In the genomic region with DNA sequence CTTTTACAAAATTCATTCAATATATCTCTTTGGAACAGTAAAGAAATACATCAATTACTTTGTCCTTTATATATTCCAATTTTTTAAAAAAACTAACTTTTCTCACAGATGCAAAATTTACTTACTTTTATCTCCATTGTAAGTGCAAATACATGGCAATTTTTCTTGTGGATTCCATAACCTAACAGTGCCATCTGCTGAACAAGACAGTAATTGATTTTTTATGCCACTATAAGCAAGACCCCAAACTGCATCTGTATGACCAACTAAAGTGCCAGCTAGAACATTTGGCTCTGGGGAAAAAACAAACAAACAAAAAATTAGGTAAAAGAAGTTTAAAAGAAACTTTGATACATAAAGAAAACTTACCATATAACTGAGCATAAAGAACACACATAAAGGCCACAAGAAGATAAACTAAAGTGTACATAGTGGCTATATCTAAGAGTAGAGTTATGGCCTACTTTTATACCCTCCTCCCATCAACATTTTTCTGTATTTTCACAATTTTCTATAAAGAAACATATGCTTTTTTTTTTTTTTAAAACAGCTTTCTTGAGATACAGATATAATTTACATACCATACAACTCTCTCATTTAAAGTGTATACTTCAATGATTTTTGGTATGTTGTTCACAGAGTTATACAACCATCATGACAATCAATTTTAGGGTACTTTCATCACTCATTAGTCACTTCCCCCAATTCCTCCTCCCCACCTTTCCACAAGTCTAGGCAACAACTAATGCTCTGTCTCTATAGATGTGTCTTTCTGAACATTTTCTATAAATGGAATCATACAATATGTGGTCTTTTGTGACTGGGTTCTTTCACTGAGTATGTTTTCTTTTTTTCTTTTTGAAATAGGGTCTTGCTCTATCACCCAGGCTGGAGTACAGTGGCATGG, we compare ENCODE assay signal across 8 cellular contexts. TPM values are rescaled to one million over a fixed set of nuclear protein-coding genes. Genes with fewer than 3 reads are reported as not detected.
A peak's percentile ranks its signal among the peaks of the same experiment; 100 is the strongest.
DNase-seq lines count a peak whose midpoint lies in the region; ATAC-seq and TF ChIP-seq lines count a peak whose summit lies in the region.

No MANE protein-coding gene starts in this region.

- no peaks in the 10 kb centered on the region for H3K4me1 ChIP-seq in liver (ENCODE audit: control insufficient read depth in 4 of 4, insufficient read depth in 4 of 4, low read length in 3 of 4)

- H3K27me3 ChIP-seq in HL-60 (ENCODE audit: insufficient read depth, poor library complexity, severe bottlenecking): no peaks in the 10 kb centered on the region
- no peaks in the 10 kb centered on the region for H3K27me3 ChIP-seq in WERI-Rb-1 (ENCODE audit: insufficient read depth, low read depth, severe bottlenecking)
- no peaks in the 10 kb centered on the region for H3K27me3 ChIP-seq in liver (ENCODE audit: control insufficient read depth in 4 of 4, insufficient read depth in 4 of 4, low read length in 3 of 4)

- TF ChIP-seq CTCF in HL-60 (IDR thresholded peaks at IDR 0.05; ENCODE audit: insufficient read depth, low read length) (no peak), WERI-Rb-1 (IDR thresholded peaks at IDR 0.05; ENCODE audit: low read depth, low read length) (0 out of 2 replicates have a peak, but pooled peaks have one; percentile 11), liver (IDR thresholded peaks at IDR 0.05; ENCODE audit: low read depth, low read length, missing input control) (peak; percentile 7)

- ATAC-seq in HG02571 (IDR thresholded peaks at IDR 0.05; ENCODE audit: unreplicated experiment) (no peak), GM21360 (IDR thresholded peaks at IDR 0.05; ENCODE audit: unreplicated experiment) (no peak)

- peak; percentile 70 for TF ChIP-seq RAD21 in liver (IDR thresholded peaks at IDR 0.05)

- DNase-seq in DMS114 treated with DMSO at 0.1 percent for 48 hours (lab: John Stamatoyannopoulos, UW; ENCODE audit: unreplicated experiment): peak; percentile 23
- peak; percentile 4 to 5 for DNase-seq in HL-60 (ENCODE audit: low read depth in 1 of 2, low spot score in 1 of 2)
- no peak for DNase-seq in WERI-Rb-1
- DNase-seq in C1 segment of cervical spinal cord (lab: John Stamatoyannopoulos, UW): no peak
- no peak for DNase-seq in COLO668 (lab: John Stamatoyannopoulos, UW; ENCODE audit: unreplicated experiment)

- no peaks in the 10 kb centered on the region for H3K9me3 ChIP-seq in WERI-Rb-1 (ENCODE audit: severe bottlenecking)
- no peaks in the 10 kb centered on the region for H3K9me3 ChIP-seq in liver (ENCODE audit: control insufficient read depth in 4 of 4, low read length in 3 of 4)

- H3K27ac ChIP-seq in HL-60 (replicated peaks) (no peak overlapping the region), WERI-Rb-1 (no peak overlapping the region), liver (ENCODE audit: low read depth in 1 of 2, low read length in 2 of 2) (no peak overlapping the region)

- H3K9ac ChIP-seq in liver (ENCODE audit: low read depth in 1 of 2, low read length in 2 of 2): no peak overlapping the region

- H3K4me3 ChIP-seq in HL-60 (replicated peaks; ENCODE audit: insufficient read depth, low read length) (no peak overlapping the region), WERI-Rb-1 (ENCODE audit: low read depth, low read length) (no peak overlapping the region), liver (ENCODE audit: low read depth in 1 of 3, low read length in 3 of 3) (no peak overlapping the region)

- H3K36me3 ChIP-seq in WERI-Rb-1: peaks cover 46% of the 10 kb centered on the region
- peaks cover 4 to 52% (median 39%) of the 10 kb centered on the region in 4 donors for H3K36me3 ChIP-seq in liver (ENCODE audit: control insufficient read depth in 4 of 4, insufficient read depth in 3 of 4, low read depth in 1 of 4, low read length in 3 of 4)

TF ChIP-seq in liver, 16 proteins besides CTCF, POLR2A, EP300 and RAD21:
- TF ChIP-seq TAF1 (conservative IDR thresholded peaks at IDR 0.05) (no peak), HNF4A (conservative IDR thresholded peaks at IDR 0.05) (no peak), YY1 (IDR thresholded peaks at IDR 0.05) (no peak), FOXA2 (IDR thresholded peaks at IDR 0.05) (no peak), GABPA (IDR thresholded peaks at IDR 0.05 in 1 of 2, conservative IDR thresholded peaks at IDR 0.05 in 1 of 2) (no peak), RXRA (IDR thresholded peaks at IDR 0.05) (no peak), FOXA1 (IDR thresholded peaks at IDR 0.05) (no peak), EGR1 (IDR thresholded peaks at IDR 0.05; ENCODE audit: low read depth in 2 of 2) (no peak), SP1 (IDR thresholded peaks at IDR 0.05) (no peak), NR2F2 (IDR thresholded peaks at IDR 0.05) (no peak), JUND (IDR thresholded peaks at IDR 0.05) (no peak), HNF4G (IDR thresholded peaks at IDR 0.05) (no peak)
- TF ChIP-seq, protein P1, sequence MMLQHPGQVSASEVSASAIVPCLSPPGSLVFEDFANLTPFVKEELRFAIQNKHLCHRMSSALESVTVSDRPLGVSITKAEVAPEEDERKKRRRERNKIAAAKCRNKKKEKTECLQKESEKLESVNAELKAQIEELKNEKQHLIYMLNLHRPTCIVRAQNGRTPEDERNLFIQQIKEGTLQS (IDR thresholded peaks at IDR 0.05): no peak
- TF ChIP-seq, protein P2, sequence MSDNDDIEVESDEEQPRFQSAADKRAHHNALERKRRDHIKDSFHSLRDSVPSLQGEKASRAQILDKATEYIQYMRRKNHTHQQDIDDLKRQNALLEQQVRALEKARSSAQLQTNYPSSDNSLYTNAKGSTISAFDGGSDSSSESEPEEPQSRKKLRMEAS (IDR thresholded peaks at IDR 0.05): no peak
- TF ChIP-seq, protein P3, sequence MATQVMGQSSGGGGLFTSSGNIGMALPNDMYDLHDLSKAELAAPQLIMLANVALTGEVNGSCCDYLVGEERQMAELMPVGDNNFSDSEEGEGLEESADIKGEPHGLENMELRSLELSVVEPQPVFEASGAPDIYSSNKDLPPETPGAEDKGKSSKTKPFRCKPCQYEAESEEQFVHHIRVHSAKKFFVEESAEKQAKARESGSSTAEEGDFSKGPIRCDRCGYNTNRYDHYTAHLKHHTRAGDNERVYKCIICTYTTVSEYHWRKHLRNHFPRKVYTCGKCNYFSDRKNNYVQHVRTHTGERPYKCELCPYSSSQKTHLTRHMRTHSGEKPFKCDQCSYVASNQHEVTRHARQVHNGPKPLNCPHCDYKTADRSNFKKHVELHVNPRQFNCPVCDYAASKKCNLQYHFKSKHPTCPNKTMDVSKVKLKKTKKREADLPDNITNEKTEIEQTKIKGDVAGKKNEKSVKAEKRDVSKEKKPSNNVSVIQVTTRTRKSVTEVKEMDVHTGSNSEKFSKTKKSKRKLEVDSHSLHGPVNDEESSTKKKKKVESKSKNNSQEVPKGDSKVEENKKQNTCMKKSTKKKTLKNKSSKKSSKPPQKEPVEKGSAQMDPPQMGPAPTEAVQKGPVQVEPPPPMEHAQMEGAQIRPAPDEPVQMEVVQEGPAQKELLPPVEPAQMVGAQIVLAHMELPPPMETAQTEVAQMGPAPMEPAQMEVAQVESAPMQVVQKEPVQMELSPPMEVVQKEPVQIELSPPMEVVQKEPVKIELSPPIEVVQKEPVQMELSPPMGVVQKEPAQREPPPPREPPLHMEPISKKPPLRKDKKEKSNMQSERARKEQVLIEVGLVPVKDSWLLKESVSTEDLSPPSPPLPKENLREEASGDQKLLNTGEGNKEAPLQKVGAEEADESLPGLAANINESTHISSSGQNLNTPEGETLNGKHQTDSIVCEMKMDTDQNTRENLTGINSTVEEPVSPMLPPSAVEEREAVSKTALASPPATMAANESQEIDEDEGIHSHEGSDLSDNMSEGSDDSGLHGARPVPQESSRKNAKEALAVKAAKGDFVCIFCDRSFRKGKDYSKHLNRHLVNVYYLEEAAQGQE (IDR thresholded peaks at IDR 0.05): no peak

RNA-seq across cellular contexts. Expression of a gene that starts 32.6 kb away (rescaled TPM):
- 1 to 10 TPM in 1 of 2 donors, under 1 TPM in 1; 0.33 to 2.5 TPM for total RNA-seq in liver
- under 1 TPM; 0.48 to 0.50 TPM for polyA plus RNA-seq in liver

Comparison
In these comparisons a context has a peak if more than half of its experiments do, and no peak if none do; other contexts are left out.
1. DNase-seq: peak in DMS114 treated with DMSO at 0.1 percent for 48 hours (single experiment) and HL-60 (2 of 2); none in WERI-Rb-1 (single experiment), C1 segment of cervical spinal cord (0 of 14) and COLO668 (single experiment).